In the genomic region with DNA sequence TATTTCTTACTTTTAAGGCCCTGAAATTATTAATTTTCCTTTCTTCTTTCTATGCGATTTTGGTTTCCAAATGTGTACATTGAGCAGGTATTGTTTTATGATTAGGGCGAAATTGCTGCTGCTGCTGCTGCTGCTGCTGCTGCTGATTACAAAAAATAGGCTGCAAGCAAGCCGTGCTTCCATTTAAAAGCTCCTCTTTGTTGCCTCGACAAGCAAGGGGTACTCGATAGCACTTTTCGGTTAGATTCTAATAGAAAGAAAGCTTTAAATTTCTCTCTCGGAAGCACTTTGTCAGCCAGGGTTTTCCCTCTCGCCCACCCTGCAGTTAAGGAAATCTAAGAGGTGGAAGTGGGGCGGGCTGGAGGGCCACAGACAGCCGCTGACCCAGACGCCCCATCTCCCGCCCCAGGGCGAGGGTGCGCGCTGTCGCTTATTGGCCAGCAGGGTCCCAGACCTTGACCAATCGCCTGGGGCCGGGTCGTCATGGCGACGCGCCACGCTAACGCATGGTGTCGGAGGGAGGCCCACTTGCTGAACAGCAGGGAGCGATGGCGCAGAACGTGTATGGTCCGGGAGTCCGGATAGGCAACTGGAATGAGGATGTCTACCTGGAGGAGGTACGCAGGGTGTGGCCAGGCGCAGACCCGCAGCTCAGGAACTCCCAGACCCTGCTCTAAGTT, we compare ENCODE assay signal across 8 cellular contexts. TPM values are rescaled to one million over a fixed set of nuclear protein-coding genes. Genes with fewer than 3 reads are reported as not detected.
A peak's percentile ranks its signal among the peaks of the same experiment; 100 is the strongest.
DNase-seq lines count a peak whose midpoint lies in the region; ATAC-seq and TF ChIP-seq lines count a peak whose summit lies in the region.

A gene with protein sequence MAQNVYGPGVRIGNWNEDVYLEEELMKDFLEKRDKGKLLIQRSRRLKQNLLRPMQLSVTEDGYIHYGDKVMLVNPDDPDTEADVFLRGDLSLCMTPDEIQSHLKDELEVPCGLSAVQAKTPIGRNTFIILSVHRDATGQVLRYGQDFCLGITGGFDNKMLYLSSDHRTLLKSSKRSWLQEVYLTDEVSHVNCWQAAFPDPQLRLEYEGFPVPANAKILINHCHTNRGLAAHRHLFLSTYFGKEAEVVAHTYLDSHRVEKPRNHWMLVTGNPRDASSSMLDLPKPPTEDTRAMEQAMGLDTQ (plus strand): TSS at position 489 of the 680 bp plus-strand sequence. CDS start 60 bp downstream, at position 549.

- ATAC-seq in HG03097 (IDR thresholded peaks at IDR 0.05; ENCODE audit: low FRiP score, unreplicated experiment), result no peak
- ATAC-seq in GM18502 (IDR thresholded peaks at IDR 0.05; ENCODE audit: poor library complexity, unreplicated experiment), result no peak

- TF ChIP-seq CTCF in WI38 (IDR thresholded peaks at IDR 0.05; ENCODE audit: low read depth, low read length), result no peak; the same call in 1 of the 2 replicates

- DNase-seq in C1 segment of cervical spinal cord (lab: John Stamatoyannopoulos, UW) (peak in 12 of 14 donors; percentile 14 to 82 (median 57)), LHCN-M2 (ENCODE audit: low read depth) (peak; percentile 60), epidermal melanocyte (ENCODE audit: insufficient read length, low spot score) (peak; percentile 86), mesenteric fat pad (ENCODE audit: low spot score) (peak; percentile 93)
- peak; percentile 14 to 50 for DNase-seq in stimulated activated CD8-positive, alpha-beta memory T cell treated with anti-CD3 and anti-CD28 coated beads, Interleukin-7, amount 100 ng/mL, for 48 hours (ENCODE audit: extremely low read depth in 1 of 2, low read depth in 1 of 2)

- H3K4me3 ChIP-seq in WI38 (ENCODE audit: low read depth, low read length), result peak within 1 kb of the TSS; percentile 57

RNA-seq across cellular contexts. Expression of the gene that starts here (rescaled TPM):
- 1.2 TPM in 1 of 2 replicates, not detected in the other for total RNA-seq in LHCN-M2 (2014; rRNA removed)
- polyA plus RNA-seq in LHCN-M2 (2012), result 0.18 TPM
- total RNA-seq in mesenteric fat pad, result 0.71 TPM

Comparison
In these comparisons a context has a peak if more than half of its experiments do, and no peak if none do; other contexts are left out.
1. Peak in DNase-seq in mesenteric fat pad; RNA of the gene not detected or under 1 TPM.
2. DNase-seq: peak in every context shown above with its lines; median percentile 93 in mesenteric fat pad; 86 in epidermal melanocyte; 60 in LHCN-M2; 57 in C1 segment of cervical spinal cord; 32 in stimulated activated CD8-positive, alpha-beta memory T cell treated with anti-CD3 and anti-CD28 coated beads, Interleukin-7, amount 100 ng/mL, for 48 hours.